Comparison of ENCODE assay signal across 12 cellular contexts in the genomic region with DNA sequence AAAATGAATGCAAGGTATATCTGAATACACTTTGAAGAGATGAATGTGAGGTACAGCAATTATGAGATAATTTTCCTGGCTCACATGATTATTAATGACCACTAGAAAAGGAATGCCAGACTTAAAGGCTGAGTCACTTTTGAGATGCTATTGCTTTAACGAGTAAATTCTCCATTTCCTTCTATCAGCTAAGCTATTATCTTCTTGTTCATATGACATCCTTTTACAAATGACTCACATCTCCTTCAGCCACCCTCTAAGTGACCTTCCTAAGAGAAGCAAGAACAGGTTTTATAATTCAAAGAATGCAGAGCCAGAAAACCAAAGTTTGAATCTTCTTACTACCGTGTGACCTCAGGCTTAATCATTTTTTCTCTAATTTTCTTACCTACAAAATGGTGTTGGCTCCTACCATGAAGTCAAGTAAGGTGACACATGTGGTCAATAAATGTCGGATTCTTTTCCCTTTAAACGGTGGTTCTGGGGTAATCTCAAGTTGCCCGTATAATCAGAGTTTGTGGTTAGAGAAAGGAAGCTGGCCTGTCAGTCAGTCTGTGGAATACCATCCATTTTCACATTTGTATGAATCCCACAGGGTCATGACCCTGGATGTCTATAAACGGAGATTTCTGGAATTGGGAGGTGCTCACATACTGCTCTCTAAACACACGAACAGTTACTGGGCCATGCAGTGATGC.
A peak's percentile ranks its signal among the peaks of the same experiment; 100 is the strongest.
DNase-seq lines count a peak whose midpoint lies in the region; ATAC-seq and TF ChIP-seq lines count a peak whose summit lies in the region.
"Had no signal": no experiment of that assay in that cellular context is flagged by ENCODE, and none has a peak within 500 bp of the region (broad histone marks: within the 10 kb centered on the region; RNA-seq: fewer than 3 reads in every experiment).

No MANE protein-coding gene starts in this region.

- no peaks in the 10 kb centered on the region for H3K4me1 Mint-ChIP-seq in CD4-positive, alpha-beta T cell (ENCODE audit: low read depth)
- no peaks in the 10 kb centered on the region for H3K4me1 Mint-ChIP-seq in WTC11
- H3K4me1 Mint-ChIP-seq: activated naive CD8-positive, alpha-beta T cell treated with anti-CD3 and anti-CD28 coated beads, Interleukin-2, amount 50 U/mL, for 24 hours; neural crest cell had no signal

- H2AFZ ChIP-seq in GM23248: no peak overlapping the region

- H3K9me2 ChIP-seq in GM23248 (ENCODE audit: insufficient read depth): no peaks in the 10 kb centered on the region

- intact Hi-C loops in CD4-positive, alpha-beta T cell (cut with DNase I, micrococcal nuclease): no loop called here
- intact Hi-C loops in lower leg skin (cut with DNase I; ENCODE audit: low total_unique reads): no loop called here

- WGBS in GM23248 (ENCODE audit: low coverage in 1 of 2, low lambda C conversion rate in 2 of 2, missing lambda C conversion rate in 2 of 2), 2 experiments: 5 to 10% methylated on average over 7 of the region's 7 CpGs
- WGBS in lower leg skin, 2 donors: 74 to 78% methylated on average over 7 of the region's 7 CpGs

- H3K79me2 ChIP-seq in GM23248 (ENCODE audit: insufficient read depth): no peaks in the 10 kb centered on the region

- peaks cover 3% of the 10 kb centered on the region for H3K9me3 Mint-ChIP-seq in CD4-positive, alpha-beta T cell
- peaks cover 7% of the 10 kb centered on the region for H3K9me3 Mint-ChIP-seq in WTC11
- H3K9me3 Mint-ChIP-seq: activated naive CD8-positive, alpha-beta T cell treated with anti-CD3 and anti-CD28 coated beads, Interleukin-2, amount 50 U/mL, for 24 hours; neural crest cell had no signal

- no peak overlapping the region for H3K27ac Mint-ChIP-seq in CD4-positive, alpha-beta T cell
- H3K27ac Mint-ChIP-seq in WTC11: no peak overlapping the region
- H3K27ac Mint-ChIP-seq: activated naive CD8-positive, alpha-beta T cell treated with anti-CD3 and anti-CD28 coated beads, Interleukin-2, amount 50 U/mL, for 24 hours had no signal

- peak overlapping the region; percentile 19 for H3K4me2 ChIP-seq in GM23248 (ENCODE audit: unreplicated experiment)

- no peak for TF ChIP-seq POLR2A in lower leg skin (IDR thresholded peaks at IDR 0.05)

- in situ Hi-C loops in GM23248 (cut with MboI): no loop called here

- DNase-seq in GM23248 (peak; percentile 84), RWPE2 (ENCODE audit: low spot score) (no peak), epithelial cell of prostate (ENCODE audit: low read depth, low spot score) (peak; percentile 39), renal cortical epithelial cell (ENCODE audit: low read depth) (peak; percentile 23), WTC11 (ENCODE audit: low spot score) (no peak), lower leg skin (ENCODE audit: low spot score in 2 of 2) (no peak), midbrain (lab: John Stamatoyannopoulos, UW) (no peak)
- DNase-seq in CD4-positive, alpha-beta T cell: no peak
- DNase-seq: activated naive CD8-positive, alpha-beta T cell treated with anti-CD3 and anti-CD28 coated beads, Interleukin-2, amount 50 U/mL, for 24 hours; DND-41; T-helper 9 cell had no signal

- H3K27ac ChIP-seq in GM23248 (peak overlapping the region; percentile 46), RWPE2 (ENCODE audit: poor library complexity, severe bottlenecking) (peak overlapping the region; percentile 89), epithelial cell of prostate (peak overlapping the region; percentile 51)
- no peak overlapping the region for H3K27ac ChIP-seq in CD4-positive, alpha-beta T cell (ENCODE audit: low read depth, low read length)

- H3K4me1 ChIP-seq in GM23248 (ENCODE audit: insufficient read depth): peaks cover 17% of the 10 kb centered on the region
- peaks cover 18% of the 10 kb centered on the region for H3K4me1 ChIP-seq in RWPE2 (ENCODE audit: insufficient read depth, poor library complexity, severe bottlenecking)

- H3K36me3 ChIP-seq in GM23248 (ENCODE audit: low read depth) (no peaks in the 10 kb centered on the region), RWPE2 (ENCODE audit: low read depth) (no peaks in the 10 kb centered on the region)

- H3K4me3 Mint-ChIP-seq in CD4-positive, alpha-beta T cell: no peak overlapping the region
- no peak overlapping the region for H3K4me3 Mint-ChIP-seq in WTC11
- H3K4me3 Mint-ChIP-seq: activated naive CD8-positive, alpha-beta T cell treated with anti-CD3 and anti-CD28 coated beads, Interleukin-2, amount 50 U/mL, for 24 hours; neural crest cell had no signal

- H3K9me3 ChIP-seq in GM23248 (ENCODE audit: low read depth) (no peaks in the 10 kb centered on the region), RWPE2 (ENCODE audit: severe bottlenecking) (no peaks in the 10 kb centered on the region)
- no peaks in the 10 kb centered on the region for H3K9me3 ChIP-seq in CD4-positive, alpha-beta T cell (ENCODE audit: control insufficient read depth, low read length)

- H4K20me1 ChIP-seq in GM23248 (ENCODE audit: insufficient read depth): no peaks in the 10 kb centered on the region

- no peaks in the 10 kb centered on the region for H3K36me3 Mint-ChIP-seq in CD4-positive, alpha-beta T cell (ENCODE audit: low read depth)
- no peaks in the 10 kb centered on the region for H3K36me3 Mint-ChIP-seq in WTC11

- TF ChIP-seq CTCF in RWPE2 (IDR thresholded peaks at IDR 0.05; ENCODE audit: poor library complexity, severe bottlenecking) (no peak), WTC11 (IDR thresholded peaks at IDR 0.05) (no peak), lower leg skin (IDR thresholded peaks at IDR 0.05) (no peak)
- TF ChIP-seq CTCF in CD4-positive, alpha-beta T cell (IDR thresholded peaks at IDR 0.05): no peak

- CTCF ChIA-PET in CD4-positive, alpha-beta T cell (lab: Charles Lee): no interaction called here
- CTCF ChIA-PET in WTC11 (lab: Charles Lee): no interaction called here

- no peak overlapping the region for H3K9ac ChIP-seq in GM23248

- POLR2A ChIA-PET in CD4-positive, alpha-beta T cell (lab: Charles Lee): no interaction called here
- POLR2A ChIA-PET in WTC11 (lab: Charles Lee): no interaction called here

- peak overlapping the region; percentile 1; the same call in 1 of the 2 replicates for H3K4me3 ChIP-seq in GM23248
- H3K4me3 ChIP-seq in RWPE2 (ENCODE audit: severe bottlenecking): no peak overlapping the region
- no peak overlapping the region for H3K4me3 ChIP-seq in lower leg skin (ENCODE audit: low read depth, poor library complexity, severe bottlenecking)

- H3K27me3 Mint-ChIP-seq in CD4-positive, alpha-beta T cell: peaks cover 23% of the 10 kb centered on the region
- H3K27me3 Mint-ChIP-seq in WTC11 (ENCODE audit: low read depth): no peaks in the 10 kb centered on the region

- peaks cover 12% of the 10 kb centered on the region for H3F3A ChIP-seq in GM23248 (ENCODE audit: insufficient read depth)

- ATAC-seq in RWPE2 (ENCODE audit: low read depth) (peak; percentile 86), WTC11 (no peak)
- no peak for ATAC-seq in CD4-positive, alpha-beta T cell (ENCODE audit: poor library complexity)
- ATAC-seq: activated naive CD8-positive, alpha-beta T cell treated with anti-CD3 and anti-CD28 coated beads, Interleukin-2, amount 50 U/mL, for 24 hours had no signal

- H3K27me3 ChIP-seq in GM23248 (replicated peaks; ENCODE audit: insufficient read depth): no peaks in the 10 kb centered on the region
- H3K27me3 ChIP-seq in RWPE2 (ENCODE audit: insufficient read depth, poor library complexity, severe bottlenecking): no peaks in the 10 kb centered on the region
- H3K27me3 ChIP-seq in CD4-positive, alpha-beta T cell (ENCODE audit: control insufficient read depth, insufficient read depth, low read length): no peaks in the 10 kb centered on the region

TF ChIP-seq in WTC11, 78 proteins besides CTCF, POLR2A, EP300 and RAD21 (continues in another document):
- no peak for TF ChIP-seq TCF7 (CRISPR knock-in tag; IDR thresholded peaks at IDR 0.05; ENCODE audit: low read depth)
- no peak for TF ChIP-seq JAZF1 (CRISPR knock-in tag; IDR thresholded peaks at IDR 0.05)
- TF ChIP-seq, protein P1, sequence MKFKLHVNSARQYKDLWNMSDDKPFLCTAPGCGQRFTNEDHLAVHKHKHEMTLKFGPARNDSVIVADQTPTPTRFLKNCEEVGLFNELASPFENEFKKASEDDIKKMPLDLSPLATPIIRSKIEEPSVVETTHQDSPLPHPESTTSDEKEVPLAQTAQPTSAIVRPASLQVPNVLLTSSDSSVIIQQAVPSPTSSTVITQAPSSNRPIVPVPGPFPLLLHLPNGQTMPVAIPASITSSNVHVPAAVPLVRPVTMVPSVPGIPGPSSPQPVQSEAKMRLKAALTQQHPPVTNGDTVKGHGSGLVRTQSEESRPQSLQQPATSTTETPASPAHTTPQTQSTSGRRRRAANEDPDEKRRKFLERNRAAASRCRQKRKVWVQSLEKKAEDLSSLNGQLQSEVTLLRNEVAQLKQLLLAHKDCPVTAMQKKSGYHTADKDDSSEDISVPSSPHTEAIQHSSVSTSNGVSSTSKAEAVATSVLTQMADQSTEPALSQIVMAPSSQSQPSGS (CRISPR knock-in tag; IDR thresholded peaks at IDR 0.05; ENCODE audit: borderline replicate concordance, low read depth): no peak
- no peak for TF ChIP-seq ZNF423 (CRISPR knock-in tag; IDR thresholded peaks at IDR 0.05)
- TF ChIP-seq, protein P2, sequence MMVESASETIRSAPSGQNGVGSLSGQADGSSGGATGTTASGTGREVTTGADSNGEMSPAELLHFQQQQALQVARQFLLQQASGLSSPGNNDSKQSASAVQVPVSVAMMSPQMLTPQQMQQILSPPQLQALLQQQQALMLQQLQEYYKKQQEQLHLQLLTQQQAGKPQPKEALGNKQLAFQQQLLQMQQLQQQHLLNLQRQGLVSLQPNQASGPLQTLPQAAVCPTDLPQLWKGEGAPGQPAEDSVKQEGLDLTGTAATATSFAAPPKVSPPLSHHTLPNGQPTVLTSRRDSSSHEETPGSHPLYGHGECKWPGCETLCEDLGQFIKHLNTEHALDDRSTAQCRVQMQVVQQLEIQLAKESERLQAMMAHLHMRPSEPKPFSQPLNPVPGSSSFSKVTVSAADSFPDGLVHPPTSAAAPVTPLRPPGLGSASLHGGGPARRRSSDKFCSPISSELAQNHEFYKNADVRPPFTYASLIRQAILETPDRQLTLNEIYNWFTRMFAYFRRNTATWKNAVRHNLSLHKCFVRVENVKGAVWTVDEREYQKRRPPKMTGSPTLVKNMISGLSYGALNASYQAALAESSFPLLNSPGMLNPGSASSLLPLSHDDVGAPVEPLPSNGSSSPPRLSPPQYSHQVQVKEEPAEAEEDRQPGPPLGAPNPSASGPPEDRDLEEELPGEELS (CRISPR knock-in tag; IDR thresholded peaks at IDR 0.05): no peak
- TF ChIP-seq TEAD4 (CRISPR knock-in tag; IDR thresholded peaks at IDR 0.05): no peak

Comparison
In these comparisons a context has a peak if more than half of its experiments do, and no peak if none do; other contexts are left out.
1. DNase-seq: peak in GM23248 (single experiment), epithelial cell of prostate (single experiment) and renal cortical epithelial cell (single experiment); none in RWPE2 (single experiment), CD4-positive, alpha-beta T cell (0 of 10), WTC11 (single experiment), lower leg skin (0 of 2) and midbrain (single experiment).